ENCODE assay signal across 8 cellular contexts in the genomic region with DNA sequence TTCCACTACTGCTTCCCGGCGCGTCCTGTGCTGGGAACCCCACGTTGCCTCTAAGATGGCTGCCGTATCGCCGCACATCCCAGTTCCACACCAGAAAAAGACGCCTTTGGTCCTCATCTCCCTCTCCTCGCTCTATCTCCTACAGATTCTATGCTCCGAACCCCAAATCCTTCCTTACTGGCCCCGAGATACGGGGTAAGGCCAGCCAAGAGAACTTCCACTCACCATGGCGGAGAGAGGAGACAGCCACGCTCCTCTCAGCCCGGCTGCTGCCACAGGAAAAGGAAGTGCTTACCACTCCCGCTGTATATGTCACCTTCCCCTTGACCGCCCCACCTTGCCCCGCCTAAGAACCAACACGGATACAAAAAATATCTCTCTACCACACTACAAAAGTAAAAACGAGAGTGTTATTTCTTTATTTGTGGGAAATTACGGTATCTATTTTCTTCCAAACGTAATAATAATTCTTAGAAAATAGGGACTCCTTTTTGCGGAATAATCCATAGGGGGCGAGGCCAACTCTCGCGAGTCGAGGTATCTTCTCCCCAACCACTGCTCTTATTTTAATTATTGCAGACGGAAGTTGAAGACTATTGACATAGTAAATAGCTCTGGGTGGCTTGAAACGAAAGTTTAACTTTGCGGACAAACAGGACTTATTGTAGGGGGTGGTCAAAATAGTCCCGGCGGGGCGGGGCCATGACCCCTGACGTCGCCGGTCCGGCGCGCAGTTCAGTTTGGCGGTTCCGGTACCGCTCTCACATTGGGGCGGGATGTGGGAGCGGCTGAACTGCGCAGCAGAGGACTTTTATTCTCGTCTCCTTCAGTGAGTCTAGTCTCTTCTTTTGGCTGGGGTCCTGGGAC. TPM values are rescaled to one million over a fixed set of nuclear protein-coding genes. Genes with fewer than 3 reads are reported as not detected.
DNase-seq lines count a peak whose midpoint lies in the region; ATAC-seq and TF ChIP-seq lines count a peak whose summit lies in the region.

TSS of gene RPL4 (minus strand) at position 293 of the 867 bp plus-strand sequence. CDS start at position 228, 65 bp downstream.
TSS of gene ZWILCH (plus strand) at position 764 of the 867 bp plus-strand sequence. CDS start at position 777, 13 bp downstream.

- H2AFZ ChIP-seq in DND-41 (ENCODE audit: low read depth, low read length) (peak within 1 kb of the TSS; percentile 86), neural progenitor cell (replicated peaks) (peak within 1 kb of the TSS; percentile 99)

- H3K4me3 Mint-ChIP-seq in neural progenitor cell, result peak within 1 kb of the TSS; percentile 100

- DNase-seq in DND-41, result peak; percentile 80
- DNase-seq in KG1 (lab: John Stamatoyannopoulos, UW), result peak; percentile 92
- peak; percentile 42 for DNase-seq in SIG-M5 (lab: John Stamatoyannopoulos, UW)
- peak; percentile 77 for DNase-seq in activated gamma-delta T cell treated with Interleukin-2 at 50 U/mL for 16 hours
- DNase-seq in foreskin fibroblast, result peak; percentile 76 to 92
- peak; percentile 65 for DNase-seq in neural progenitor cell (ENCODE audit: low spot score)
- DNase-seq in stromal cell of bone marrow (ENCODE audit: low read depth), result peak; percentile 74

- peak; percentile 89 for ATAC-seq in DND-41 (ENCODE audit: insufficient read depth, low read depth)
- peak; percentile 76 for ATAC-seq in GM21717 (IDR thresholded peaks at IDR 0.05; ENCODE audit: unreplicated experiment)

- peak within 1 kb of the TSS; percentile 80 to 83 for H3K4me3 ChIP-seq in DND-41 (ENCODE audit: low read depth in 1 of 2, low read length in 2 of 2)
- H3K4me3 ChIP-seq in foreskin fibroblast (ENCODE audit: low read depth in 1 of 2, low read length in 2 of 2), result peak within 1 kb of the TSS; percentile 79 to 82
- peak within 1 kb of the TSS; percentile 87 for H3K4me3 ChIP-seq in neural progenitor cell

- peaks cover 53% of the 10 kb centered on the region for H3F3A ChIP-seq in neural progenitor cell (ENCODE audit: low read depth)

- peak within 1 kb of the TSS; percentile 99 for H3K27ac Mint-ChIP-seq in neural progenitor cell

- H3K27me3 Mint-ChIP-seq in neural progenitor cell (ENCODE audit: insufficient read depth, low read depth), result peaks cover 2% of the 10 kb centered on the region

- H3K36me3 Mint-ChIP-seq in neural progenitor cell, result peaks cover 21% of the 10 kb centered on the region

- H3K27ac ChIP-seq in DND-41 (ENCODE audit: low read length), result peak within 1 kb of the TSS; percentile 95
- H3K27ac ChIP-seq in neural progenitor cell, result peak within 1 kb of the TSS; percentile 93

- TF ChIP-seq CTCF in DND-41 (IDR thresholded peaks at IDR 0.05; ENCODE audit: borderline replicate concordance, extremely low read depth, low read length, poor library complexity, severe bottlenecking) (no peak), foreskin fibroblast (IDR thresholded peaks at IDR 0.05; ENCODE audit: low read depth, low read length) (no peak), neural progenitor cell (IDR thresholded peaks at IDR 0.05) (no peak)

- peak within 1 kb of the TSS; percentile 71 for H3K4me2 ChIP-seq in DND-41 (ENCODE audit: insufficient read depth, low read length)
- H3K4me2 ChIP-seq in neural progenitor cell, result peak within 1 kb of the TSS; percentile 97

- H3K4me1 Mint-ChIP-seq in neural progenitor cell, result peaks cover 26% of the 10 kb centered on the region

- H3K9me3 ChIP-seq in DND-41 (ENCODE audit: insufficient read depth, low read length, severe bottlenecking), result no peaks in the 10 kb centered on the region
- H3K9me3 ChIP-seq in neural progenitor cell (ENCODE audit: low read depth), result no peaks in the 10 kb centered on the region

- H3K9ac ChIP-seq in DND-41 (ENCODE audit: low read depth, low read length) (peak within 1 kb of the TSS; percentile 76), neural progenitor cell (peak within 1 kb of the TSS; percentile 96)

- H3K36me3 ChIP-seq in DND-41 (ENCODE audit: insufficient read depth, low read length) (peaks cover 47% of the 10 kb centered on the region), neural progenitor cell (peaks cover 18% of the 10 kb centered on the region)

- H3K4me1 ChIP-seq in DND-41 (ENCODE audit: insufficient read depth, low read length), result peaks cover 44% of the 10 kb centered on the region
- H3K4me1 ChIP-seq in neural progenitor cell, result peaks cover 17% of the 10 kb centered on the region

- no peaks in the 10 kb centered on the region for H3K27me3 ChIP-seq in DND-41 (ENCODE audit: insufficient read depth, low read length, poor library complexity)
- no peaks in the 10 kb centered on the region for H3K27me3 ChIP-seq in neural progenitor cell

- peaks cover 20% of the 10 kb centered on the region for H4K20me1 ChIP-seq in DND-41 (ENCODE audit: insufficient read depth, low read length)
- H4K20me1 ChIP-seq in neural progenitor cell (ENCODE audit: low read depth), result peaks cover 48% of the 10 kb centered on the region

- H3K79me2 ChIP-seq in DND-41 (ENCODE audit: insufficient read depth, low read length) (peaks cover 83% of the 10 kb centered on the region), neural progenitor cell (ENCODE audit: low read depth) (peaks cover 90% of the 10 kb centered on the region)

- no peaks in the 10 kb centered on the region for H3K9me3 Mint-ChIP-seq in neural progenitor cell

RNA-seq across cellular contexts. Expression of gene RPL4, which starts in this region (rescaled TPM):
- 7,725 and 7,728 TPM in 2 replicates for total RNA-seq in neural progenitor cell (ENCODE audit: low replicate concordance)

RNA-seq across cellular contexts. Expression of gene ZWILCH, which starts in this region (rescaled TPM):
- 45.2 and 89.5 TPM in 2 replicates for total RNA-seq in neural progenitor cell (ENCODE audit: low replicate concordance)

Comparison
In these comparisons a context has a peak if more than half of its experiments do, and no peak if none do; other contexts are left out.
1. Peak in every context shown above with its lines: DNase-seq, ATAC-seq, H3K4me3 ChIP-seq and H3K27ac ChIP-seq.
2. DNase-seq: peak in every context shown above with its lines; median percentile 92 in KG1; 84 in foreskin fibroblast; 80 in DND-41; 77 in activated gamma-delta T cell treated with Interleukin-2 at 50 U/mL for 16 hours; 74 in stromal cell of bone marrow; 65 in neural progenitor cell; 42 in SIG-M5.